In genomic region chr19:17243340-17243853, GRCh38 we compare ENCODE assay signal across 6 cellular contexts. TPM values are rescaled to one million over a fixed set of nuclear protein-coding genes. Genes with fewer than 3 reads are reported as not detected.
DNase-seq lines count a peak whose midpoint lies in the region; ATAC-seq and TF ChIP-seq lines count a peak whose summit lies in the region.

No MANE protein-coding gene starts in this region.

- H3K4me1 Mint-ChIP-seq in MCF 10A (ENCODE audit: insufficient read depth, unreplicated experiment), result peaks cover 33% of the 10 kb centered on the region
- peaks cover 31% of the 10 kb centered on the region for H3K4me1 Mint-ChIP-seq in nephron

- H3K4me3 ChIP-seq in GM06990 (replicated peaks; ENCODE audit: low read depth, low read length), result peak overlapping the region; percentile 73

- H3K4me3 Mint-ChIP-seq in MCF 10A (ENCODE audit: unreplicated experiment) (peak overlapping the region; percentile 89), nephron (peak overlapping the region; percentile 90 to 94 (median 93))

- H3K27me3 ChIP-seq in GM06990 (replicated peaks; ENCODE audit: control insufficient read depth, insufficient read depth, low read length), result no peaks in the 10 kb centered on the region

- H3K9me3 Mint-ChIP-seq in MCF 10A (ENCODE audit: unreplicated experiment) (no peaks in the 10 kb centered on the region), nephron (no peaks in the 10 kb centered on the region)

- BruUV-seq in MCF 10A (replicated peaks; lab: Mats Ljungman, UMichigan), result no TSS peak

- no peak for ATAC-seq in HG03460 (IDR thresholded peaks at IDR 0.05; ENCODE audit: unreplicated experiment)

- peaks cover 32% of the 10 kb centered on the region for H3K36me3 Mint-ChIP-seq in MCF 10A (ENCODE audit: insufficient read depth, unreplicated experiment)
- peaks cover 2% of the 10 kb centered on the region for H3K36me3 Mint-ChIP-seq in nephron (ENCODE audit: low read depth)

- no peaks in the 10 kb centered on the region for H3K27me3 Mint-ChIP-seq in MCF 10A (ENCODE audit: insufficient read depth, unreplicated experiment)
- peaks cover 8% of the 10 kb centered on the region for H3K27me3 Mint-ChIP-seq in nephron (ENCODE audit: low read depth)

- intact Hi-C loops in MCF 10A (cut with micrococcal nuclease), result no loop called here

- H3K27ac Mint-ChIP-seq in MCF 10A (ENCODE audit: low read depth, unreplicated experiment) (peak overlapping the region; percentile 93), nephron (peak overlapping the region; percentile 87 to 94 (median 90))

- CTCF ChIA-PET in MCF 10A (lab: Yijun Ruan, JAX), result interaction anchor here (0.6 to 1.6 kb wide), 4 partner anchors 16 to 191 kb away, joined by 4 to 8 read pairs (median 4); no protein-coding TSS in a partner anchor

- no peak for DNase-seq in GM06990 (ENCODE audit: extremely low read depth, insufficient read length)
- no peak for DNase-seq in MCF 10A (ENCODE audit: unreplicated experiment)
- no peak for DNase-seq in NCI-H82 (lab: John Stamatoyannopoulos, UW)
- DNase-seq in stimulated activated CD4-positive, alpha-beta T cell treated with anti-CD3 and anti-CD28 coated beads, Interleukin-1b, Interleukin-23, amount 100 ng/mL, for 48 hours, result no peak

- TF ChIP-seq CTCF in GM06990 (IDR thresholded peaks at IDR 0.05; ENCODE audit: insufficient read depth, low read length, poor library complexity, severe bottlenecking), result no peak
- no peak for TF ChIP-seq CTCF in MCF 10A (IDR thresholded peaks at IDR 0.05; ENCODE audit: unreplicated experiment)
- TF ChIP-seq CTCF in nephron (IDR thresholded peaks at IDR 0.05; ENCODE audit: unreplicated experiment in 3 of 3), result no peak

- POLR2A ChIA-PET in MCF 10A (lab: Yijun Ruan, JAX), result interaction anchor here (0.6 to 4.3 kb wide), 11 partner anchors 8 to 167 kb away, joined by 3 to 34 read pairs (median 7); partner anchors contain the start of genes BABAM1, DDA1, HAUS8 and MRPL34

- H3K36me3 ChIP-seq in GM06990 (ENCODE audit: control insufficient read depth, insufficient read depth, low read length), result no peaks in the 10 kb centered on the region

RNA-seq across cellular contexts. Expression of gene NR2F6, which starts 2.3 kb away (rescaled TPM):
- total RNA-seq in MCF 10A (2022), result 32.8 and 36.3 TPM in 2 replicates

RNA-seq across cellular contexts. Expression of gene OCEL1, which starts 17.4 kb away (rescaled TPM):
- 13.7 and 14.3 TPM in 2 replicates for total RNA-seq in MCF 10A (2022)

RNA-seq across cellular contexts. Expression of gene USHBP1, which starts 21.1 kb away (rescaled TPM):
- not detected in 2 replicates for total RNA-seq in MCF 10A (2022)

RNA-seq across cellular contexts. Expression of gene BABAM1, which starts 23.8 kb away (rescaled TPM):
- total RNA-seq in MCF 10A (2022), result 96.1 and 104 TPM in 2 replicates

RNA-seq across cellular contexts. Expression of gene USE1, which starts 28.2 kb away (rescaled TPM):
- total RNA-seq in MCF 10A (2022), result 29.9 and 47.9 TPM in 2 replicates
